ENCODE assay signal across 17 cellular contexts in the genomic region with DNA sequence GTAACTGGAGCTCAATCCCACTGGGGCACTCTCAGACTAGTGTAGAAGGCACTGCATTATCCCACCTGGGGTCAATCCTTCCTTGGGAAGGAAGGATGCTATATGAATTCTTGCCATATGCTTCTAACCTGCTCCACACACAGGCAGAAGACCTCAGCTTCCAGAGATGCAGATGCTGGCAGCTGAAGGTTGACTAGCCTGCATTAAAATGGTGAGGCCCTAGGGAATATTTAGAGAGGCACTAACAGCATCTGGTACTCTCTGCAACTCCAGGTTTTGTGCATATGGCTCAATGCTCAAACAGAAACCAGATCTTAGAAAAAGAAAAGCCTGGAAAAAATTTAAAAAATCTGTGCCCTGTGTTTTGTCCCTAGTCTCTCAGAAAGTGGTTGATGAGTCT. TPM values are rescaled to one million over a fixed set of nuclear protein-coding genes. Genes with fewer than 3 reads are reported as not detected.
"Had no signal": no experiment of that assay in that cellular context is flagged by ENCODE, and none has a peak within 500 bp of the region (broad histone marks: within the 10 kb centered on the region; RNA-seq: fewer than 3 reads in every experiment).

No MANE protein-coding gene starts in this region.

- H3K36me3 ChIP-seq: esophagus squamous epithelium, right atrium auricular region, tibial nerve, vagina had no signal

- H3K27ac ChIP-seq: body of pancreas, esophagus squamous epithelium, right atrium auricular region, tibial nerve, vagina had no signal

- H3K4me1 ChIP-seq: tibial nerve, vagina had no signal

- H3K27me3 ChIP-seq: body of pancreas, esophagus squamous epithelium, right atrium auricular region, tibial nerve, vagina had no signal

- DNase-seq: activated CD4-positive, CD25-positive, alpha-beta regulatory T cell; activated CD8-positive, alpha-beta memory T cell treated with anti-CD3 and anti-CD28 coated beads, Interleukin-2, amount 50 U/mL, for 48 hours; activated naive CD8-positive, alpha-beta T cell treated with anti-CD3 and anti-CD28 coated beads for 36 hours; activated T-cell treated with anti-CD3 and anti-CD28 coated beads, Interleukin-2, amount 50 U/mL, for 72 hours; amygdala; body of pancreas; caudate nucleus; esophagus squamous epithelium; mesenchymal stem cell; stimulated activated CD4-positive, alpha-beta T cell treated with anti-CD3 and anti-CD28 coated beads, Interleukin-2, amount 100 ng/mL, for 48 hours; stimulated activated naive CD4-positive, alpha-beta T cell; substantia nigra had no signal

- ATAC-seq: activated T-cell treated with anti-CD3 and anti-CD28 coated beads, Interleukin-2, amount 50 U/mL, for 72 hours; body of pancreas; natural killer cell treated with Interleukin-12 subunit alpha and Interleukin-12 subunit beta and Interleukin-15 and Interleukin-18, amount 100 ng/mL, for 72 hours had no signal

- H3K9me3 ChIP-seq: body of pancreas, esophagus squamous epithelium, right atrium auricular region, tibial nerve, vagina had no signal

- H3K4me3 ChIP-seq: body of pancreas, esophagus squamous epithelium, right atrium auricular region, tibial nerve, vagina had no signal

RNA-seq across cellular contexts. Expression of gene MYRIP, which starts 56.0 kb away (rescaled TPM):
- total RNA-seq: activated CD4-positive, alpha-beta T cell treated with anti-CD3 and anti-CD28 coated beads, Interleukin-2, amount 10 ng/mL, durations not matched to agents 24 days and 14 days; activated naive CD8-positive, alpha-beta T cell treated with anti-CD3 and anti-CD28 coated beads for 36 hours; activated T-cell treated with anti-CD3 and anti-CD28 coated beads, Interleukin-2, amount 50 U/mL, for 72 hours; natural killer cell treated with Interleukin-12 subunit alpha and Interleukin-12 subunit beta and Interleukin-15 and Interleukin-18, amount 100 ng/mL, for 72 hours had no signal
